Comparison of ENCODE assay signal across 10 cellular contexts in genomic region chr5:215256-215655, GRCh38. TPM values are rescaled to one million over a fixed set of nuclear protein-coding genes. Genes with fewer than 3 reads are reported as not detected.
DNase-seq lines count a peak whose midpoint lies in the region; ATAC-seq, FAIRE-seq and TF ChIP-seq lines count a peak whose summit lies in the region.
"Not testable (repeated sequence)": the region's sequence is repeated elsewhere in the genome, so short reads cannot be mapped to it uniquely, and the experiment has no call there.
"Had no signal": no experiment of that assay in that cellular context is flagged by ENCODE, and none has a peak within 500 bp of the region (broad histone marks: within the 10 kb centered on the region; RNA-seq: fewer than 3 reads in every experiment).

No MANE protein-coding gene starts in this region.

- H3K4me1 ChIP-seq in A549, result peaks cover 17% of the 10 kb centered on the region
- peaks cover 14% of the 10 kb centered on the region for H3K4me1 ChIP-seq in skeletal muscle satellite cell (ENCODE audit: control insufficient read depth, insufficient read depth, low read length)

- H3K9me3 Mint-ChIP-seq in activated CD4-positive, alpha-beta memory T cell treated with anti-CD3 and anti-CD28 coated beads, Interleukin-2, amount 10 ng/mL, durations not matched to agents 7 days and 5 days; activated naive CD8-positive, alpha-beta T cell (ENCODE audit: low read depth); mesothelial cell of epicardium: not testable (repeated sequence)

- not testable (repeated sequence) for TF ChIP-seq EP300 in A549 (IDR thresholded peaks at IDR 0.05)

- WGBS in A549 (ENCODE audit: missing lambda C conversion rate), result 97% methylated on average over 2 of the region's 2 CpGs

- not testable (repeated sequence) for TF ChIP-seq POLR2A in A549 (IDR thresholded peaks at IDR 0.05; ENCODE audit: low read length)

- not testable (repeated sequence) for H3K9ac ChIP-seq in skeletal muscle satellite cell (ENCODE audit: low read depth, low read length)

- not testable (repeated sequence) for FAIRE-seq in A549 (lab: Jason Lieb, UNC)

- not testable (repeated sequence) for TF ChIP-seq RAD21 in A549 (conservative IDR thresholded peaks at IDR 0.05 in 1 of 2, IDR thresholded peaks at IDR 0.05 in 1 of 2)

- H3K27me3 ChIP-seq in skeletal muscle satellite cell (ENCODE audit: control insufficient read depth, insufficient read depth, low read length), result not testable (repeated sequence)

- not testable (repeated sequence) for TF ChIP-seq CTCF in A549 (IDR thresholded peaks at IDR 0.05); epithelial cell of esophagus (IDR thresholded peaks at IDR 0.05; ENCODE audit: insufficient read depth, low read depth, low read length, missing control alignments); mesothelial cell of epicardium (IDR thresholded peaks at IDR 0.05; ENCODE audit: unreplicated experiment)

- POLR2A ChIA-PET in A549 (lab: Yijun Ruan, JAX); activated CD4-positive, alpha-beta memory T cell treated with anti-CD3 and anti-CD28 coated beads, Interleukin-2, amount 10 ng/mL, durations not matched to agents 7 days and 5 days (lab: Charles Lee): not testable (repeated sequence)

- H3K4me1 Mint-ChIP-seq in activated CD4-positive, alpha-beta memory T cell treated with anti-CD3 and anti-CD28 coated beads, Interleukin-2, amount 10 ng/mL, durations not matched to agents 7 days and 5 days, result peaks cover 36% of the 10 kb centered on the region
- H3K4me1 Mint-ChIP-seq in activated naive CD8-positive, alpha-beta T cell (ENCODE audit: low read depth), result peaks cover 42% of the 10 kb centered on the region
- H3K4me1 Mint-ChIP-seq in mesothelial cell of epicardium, result peaks cover 27% of the 10 kb centered on the region

- not testable (repeated sequence) for H3K4me3 Mint-ChIP-seq in activated CD4-positive, alpha-beta memory T cell treated with anti-CD3 and anti-CD28 coated beads, Interleukin-2, amount 10 ng/mL, durations not matched to agents 7 days and 5 days; mesothelial cell of epicardium
- H3K4me3 Mint-ChIP-seq in activated naive CD8-positive, alpha-beta T cell, result peak overlapping the region; percentile 75

- H3K36me3 Mint-ChIP-seq in activated CD4-positive, alpha-beta memory T cell treated with anti-CD3 and anti-CD28 coated beads, Interleukin-2, amount 10 ng/mL, durations not matched to agents 7 days and 5 days (ENCODE audit: low read depth), result peaks cover 33% of the 10 kb centered on the region
- not testable (repeated sequence) for H3K36me3 Mint-ChIP-seq in activated naive CD8-positive, alpha-beta T cell
- peaks cover 13% of the 10 kb centered on the region for H3K36me3 Mint-ChIP-seq in mesothelial cell of epicardium

- CTCF ChIA-PET in A549 (lab: Yijun Ruan, JAX); activated CD4-positive, alpha-beta memory T cell treated with anti-CD3 and anti-CD28 coated beads, Interleukin-2, amount 10 ng/mL, durations not matched to agents 7 days and 5 days (lab: Charles Lee): not testable (repeated sequence)

- H3K4me2 ChIP-seq in A549 (0 out of 3 replicates have a peak overlapping the region, but pooled peaks have one; percentile 12), skeletal muscle satellite cell (ENCODE audit: low read length) (peak overlapping the region; percentile 43)

- not testable (repeated sequence) for ATAC-seq in A549

- H3K27me3 Mint-ChIP-seq in activated CD4-positive, alpha-beta memory T cell treated with anti-CD3 and anti-CD28 coated beads, Interleukin-2, amount 10 ng/mL, durations not matched to agents 7 days and 5 days; activated naive CD8-positive, alpha-beta T cell; mesothelial cell of epicardium (ENCODE audit: low read depth): not testable (repeated sequence)

- peaks cover 10% of the 10 kb centered on the region for H3K36me3 ChIP-seq in skeletal muscle satellite cell (ENCODE audit: insufficient read depth, low read length)

- DNase-seq in A549 (ENCODE audit: low read depth in 1 of 2, low spot score in 1 of 2); activated CD4-positive, alpha-beta memory T cell treated with anti-CD3 and anti-CD28 coated beads, Interleukin-2, amount 10 ng/mL, durations not matched to agents 7 days and 5 days; mesothelial cell of epicardium (ENCODE audit: low spot score in 2 of 2, unreplicated experiment in 2 of 2): not testable (repeated sequence)
- DNase-seq in EL (peak; percentile 44), RKO (ENCODE audit: low spot score) (peak; percentile 32), epithelial cell of esophagus (ENCODE audit: low read depth) (peak; percentile 20)

- H3K9me3 ChIP-seq in A549; skeletal muscle satellite cell (replicated peaks; ENCODE audit: low read length): not testable (repeated sequence)

- not testable (repeated sequence) for H3K27ac ChIP-seq in A549

- H3K4me3 ChIP-seq in A549; epithelial cell of esophagus (ENCODE audit: low read length); skeletal muscle satellite cell (ENCODE audit: low read length): not testable (repeated sequence)

- H3K27ac Mint-ChIP-seq in activated CD4-positive, alpha-beta memory T cell treated with anti-CD3 and anti-CD28 coated beads, Interleukin-2, amount 10 ng/mL, durations not matched to agents 7 days and 5 days, result peak overlapping the region; percentile 56
- peak overlapping the region; percentile 91 for H3K27ac Mint-ChIP-seq in activated naive CD8-positive, alpha-beta T cell
- H3K27ac Mint-ChIP-seq in mesothelial cell of epicardium, result peak overlapping the region; percentile 66

RNA-seq across cellular contexts. Expression of gene CCDC127, which starts 2.7 kb away (rescaled TPM):
- 5.1 and 5.2 TPM in 2 replicates for polyA plus RNA-seq in A549 (2011; rRNA removed)
- polyA plus RNA-seq in A549 (2012; cell fraction: cytosol; rRNA removed), result 3.1 and 3.2 TPM in 2 replicates
- 2.8 and 3.6 TPM in 2 replicates for polyA plus RNA-seq in A549 (2012; cell fraction: nucleus; rRNA removed)
- polyA plus RNA-seq in A549 (2017; fragmentation: RNase III; extraction: RNeasy Plus Mini Kit Qiagen cat#74134 plus additional on column Dnase treatment), result 5.6 to 6.2 TPM (median 6.2 TPM) in 3 replicates
- polyA minus RNA-seq in A549 (2011; rRNA and poly(A)+ RNA removed), result 4.5 and 4.8 TPM in 2 replicates
- 1 to 10 TPM; 5.6 to 6.5 TPM for total RNA-seq in activated CD4-positive, alpha-beta memory T cell treated with anti-CD3 and anti-CD28 coated beads, Interleukin-2, amount 10 ng/mL, durations not matched to agents 7 days and 5 days
- 9.3 to 10.2 TPM (median 9.7 TPM) in 3 replicates for total RNA-seq in mesothelial cell of epicardium
- total RNA-seq in skeletal muscle satellite cell (2012; rRNA removed), result 2.3 and 4.2 TPM in 2 replicates

RNA-seq across cellular contexts. Expression of gene SDHA, which starts 2.9 kb away (rescaled TPM):
- polyA plus RNA-seq in A549 (2011; rRNA removed) (115 and 122 TPM in 2 replicates), A549 (2017; fragmentation: RNase III; extraction: RNeasy Plus Mini Kit Qiagen cat#74134 plus additional on column Dnase treatment) (131 to 134 TPM (median 134 TPM) in 3 replicates)
- 110 and 113 TPM in 2 replicates for polyA plus RNA-seq in A549 (2012; cell fraction: cytosol; rRNA removed)
- polyA plus RNA-seq in A549 (2012; cell fraction: nucleus; rRNA removed), result 173 and 186 TPM in 2 replicates
- polyA minus RNA-seq in A549 (2011; rRNA and poly(A)+ RNA removed), result 160 and 184 TPM in 2 replicates
- 100 to 1,000 TPM; 144 to 150 TPM for total RNA-seq in activated CD4-positive, alpha-beta memory T cell treated with anti-CD3 and anti-CD28 coated beads, Interleukin-2, amount 10 ng/mL, durations not matched to agents 7 days and 5 days
- 83.4 to 86.3 TPM (median 85.9 TPM) in 3 replicates for total RNA-seq in mesothelial cell of epicardium
- total RNA-seq in skeletal muscle satellite cell (2012; rRNA removed), result 82.1 and 90.5 TPM in 2 replicates

RNA-seq across cellular contexts. Expression of gene LRRC14B, which starts 24.0 kb away (rescaled TPM):
- polyA plus RNA-seq in A549 (2011; rRNA removed) (not detected in 2 replicates), A549 (2017; fragmentation: RNase III; extraction: RNeasy Plus Mini Kit Qiagen cat#74134 plus additional on column Dnase treatment) (not detected in 3 replicates)
- polyA plus RNA-seq in A549 (2012; cell fraction: cytosol; rRNA removed), result not detected in 2 replicates
- polyA plus RNA-seq in A549 (2012; cell fraction: nucleus; rRNA removed), result not detected in 2 replicates
- not detected in 2 replicates for polyA minus RNA-seq in A549 (2011; rRNA and poly(A)+ RNA removed)
- not detected for total RNA-seq in activated CD4-positive, alpha-beta memory T cell treated with anti-CD3 and anti-CD28 coated beads, Interleukin-2, amount 10 ng/mL, durations not matched to agents 7 days and 5 days
- 0.22 to 0.27 TPM in 2 of 3 replicates, not detected in the other for total RNA-seq in mesothelial cell of epicardium
- not detected in 2 replicates for total RNA-seq in skeletal muscle satellite cell (2012; rRNA removed)
- total RNA-seq: endothelial cell of umbilical vein, glomerular endothelial cell had no signal
- polyA plus RNA-seq: endothelial cell of umbilical vein had no signal

RNA-seq across cellular contexts. Expression of gene PDCD6, which starts 56.2 kb away (rescaled TPM):
- 234 and 273 TPM in 2 replicates for polyA plus RNA-seq in A549 (2011; rRNA removed)
- polyA plus RNA-seq in A549 (2012; cell fraction: cytosol; rRNA removed), result 336 and 362 TPM in 2 replicates
- 211 and 239 TPM in 2 replicates for polyA plus RNA-seq in A549 (2012; cell fraction: nucleus; rRNA removed)
- polyA plus RNA-seq in A549 (2017; fragmentation: RNase III; extraction: RNeasy Plus Mini Kit Qiagen cat#74134 plus additional on column Dnase treatment), result 174 to 184 TPM (median 174 TPM) in 3 replicates
- 106 and 151 TPM in 2 replicates for polyA minus RNA-seq in A549 (2011; rRNA and poly(A)+ RNA removed)
- 10 to 100 TPM; 85.3 to 90.4 TPM for total RNA-seq in activated CD4-positive, alpha-beta memory T cell treated with anti-CD3 and anti-CD28 coated beads, Interleukin-2, amount 10 ng/mL, durations not matched to agents 7 days and 5 days
- 82.4 to 85.6 TPM (median 84.4 TPM) in 3 replicates for total RNA-seq in mesothelial cell of epicardium
- 96.1 and 105 TPM in 2 replicates for total RNA-seq in skeletal muscle satellite cell (2012; rRNA removed)
